Comparison of ENCODE assay signal across 2 cellular contexts in genomic region chr19:7844951-7845350, GRCh38.
TF ChIP-seq lines count a peak whose summit lies in the region.

No MANE protein-coding gene starts in this region.

TF ChIP-seq in HepG2, 621 proteins besides CTCF, POLR2A, EP300 and RAD21:
- TF ChIP-seq AGO2 (optimal IDR thresholded peaks at IDR 0.05; ENCODE audit: low read depth, low read length), result no peak
- TF ChIP-seq THRA (CRISPR knock-in tag; IDR thresholded peaks at IDR 0.05; ENCODE audit: borderline replicate concordance), result peak; percentile 85; the same call in 1 of the 2 replicates
- TF ChIP-seq ZNF891 (CRISPR knock-in tag; IDR thresholded peaks at IDR 0.05), result peak; percentile 22; the same call in 1 of the 2 replicates
- TF ChIP-seq NR2F1 (CRISPR knock-in tag; IDR thresholded peaks at IDR 0.05), result peak in 1 of 2 experiments; percentile 77; a peak in 2 of 4 replicates
- no peak for TF ChIP-seq ZZZ3 (CRISPR knock-in tag; IDR thresholded peaks at IDR 0.05; ENCODE audit: borderline replicate concordance)
- 0 out of 2 replicates have a peak, but pooled peaks have one; percentile 16 for TF ChIP-seq RXRB (CRISPR knock-in tag; IDR thresholded peaks at IDR 0.05; ENCODE audit: borderline replicate concordance)
- TF ChIP-seq ZNF687 (CRISPR knock-in tag; IDR thresholded peaks at IDR 0.05), result peak; percentile 52; the same call in 1 of the 2 replicates
- TF ChIP-seq ZNF709 (CRISPR knock-in tag; IDR thresholded peaks at IDR 0.05), result no peak
- TF ChIP-seq ZNF17 (CRISPR knock-in tag; IDR thresholded peaks at IDR 0.05), result no peak
- peak; percentile 59 for TF ChIP-seq NR2F6 (IDR thresholded peaks at IDR 0.05)
- peak; percentile 74 for TF ChIP-seq NR2F6 (CRISPR knock-in tag; IDR thresholded peaks at IDR 0.05)
- TF ChIP-seq NR2F2 (IDR thresholded peaks at IDR 0.05; ENCODE audit: borderline replicate concordance, low read depth), result 0 out of 2 replicates have a peak, but pooled peaks have one; percentile 25
- peak; percentile 40; the same call in 1 of the 2 replicates for TF ChIP-seq RXRA (CRISPR knock-in tag; IDR thresholded peaks at IDR 0.05)
- no peak for TF ChIP-seq CCDC6 (CRISPR knock-in tag; IDR thresholded peaks at IDR 0.05)
- TF ChIP-seq MTA1 (CRISPR knock-in tag; IDR thresholded peaks at IDR 0.05; ENCODE audit: borderline replicate concordance), result peak; percentile 69; the same call in 1 of the 2 replicates
- no peak for TF ChIP-seq CC2D1A (CRISPR knock-in tag; IDR thresholded peaks at IDR 0.05)

TF ChIP-seq in WTC11, 78 proteins besides CTCF, POLR2A, EP300 and RAD21:
- no peak for TF ChIP-seq MYBL2 (CRISPR knock-in tag; IDR thresholded peaks at IDR 0.05)
- no peak for TF ChIP-seq AFF4 (CRISPR knock-in tag; IDR thresholded peaks at IDR 0.05; ENCODE audit: borderline replicate concordance)
- TF ChIP-seq FOXP4 (CRISPR knock-in tag; IDR thresholded peaks at IDR 0.05), result no peak
- no peak for TF ChIP-seq ARID4B (CRISPR knock-in tag; IDR thresholded peaks at IDR 0.05; ENCODE audit: borderline replicate concordance)
- no peak for TF ChIP-seq MLX (CRISPR knock-in tag; IDR thresholded peaks at IDR 0.05)
- no peak for TF ChIP-seq E2F5 (CRISPR knock-in tag; IDR thresholded peaks at IDR 0.05)
- no peak for TF ChIP-seq RORB (CRISPR knock-in tag; IDR thresholded peaks at IDR 0.05)
- TF ChIP-seq ATF2 (CRISPR knock-in tag; IDR thresholded peaks at IDR 0.05; ENCODE audit: borderline replicate concordance, low read depth), result no peak
- no peak for TF ChIP-seq MXD4 (CRISPR knock-in tag; IDR thresholded peaks at IDR 0.05; ENCODE audit: borderline replicate concordance)
- no peak for TF ChIP-seq ZNF317 (CRISPR knock-in tag; IDR thresholded peaks at IDR 0.05; ENCODE audit: borderline replicate concordance, low read depth)
TF ChIP-seq in WTC11: peak in this region for 0.
